2 cellular contexts compared by ENCODE assay signal in the genomic region with DNA sequence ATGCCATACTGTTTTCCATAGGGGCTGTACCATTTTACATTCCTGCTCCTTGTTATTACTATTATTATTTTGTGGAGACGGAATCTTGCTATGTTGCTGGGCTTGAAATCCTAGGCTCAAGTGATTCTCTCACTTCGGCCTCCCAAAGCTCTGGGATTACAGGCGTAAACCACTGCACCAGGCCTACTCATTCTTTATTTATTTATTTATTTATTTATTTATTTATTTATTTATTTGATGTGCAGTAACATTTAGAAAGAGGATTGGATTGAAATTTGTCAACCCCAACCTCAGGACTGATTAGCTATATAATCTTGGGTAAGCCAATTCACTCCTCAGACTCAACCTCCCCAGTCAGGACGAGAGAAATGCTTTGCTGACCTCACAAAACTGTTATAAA.
TF ChIP-seq lines count a peak whose summit lies in the region.

No MANE protein-coding gene starts in this region.

TF ChIP-seq in HCT116, 20 proteins besides CTCF, POLR2A, EP300 and RAD21:
- TF ChIP-seq, protein P1, sequence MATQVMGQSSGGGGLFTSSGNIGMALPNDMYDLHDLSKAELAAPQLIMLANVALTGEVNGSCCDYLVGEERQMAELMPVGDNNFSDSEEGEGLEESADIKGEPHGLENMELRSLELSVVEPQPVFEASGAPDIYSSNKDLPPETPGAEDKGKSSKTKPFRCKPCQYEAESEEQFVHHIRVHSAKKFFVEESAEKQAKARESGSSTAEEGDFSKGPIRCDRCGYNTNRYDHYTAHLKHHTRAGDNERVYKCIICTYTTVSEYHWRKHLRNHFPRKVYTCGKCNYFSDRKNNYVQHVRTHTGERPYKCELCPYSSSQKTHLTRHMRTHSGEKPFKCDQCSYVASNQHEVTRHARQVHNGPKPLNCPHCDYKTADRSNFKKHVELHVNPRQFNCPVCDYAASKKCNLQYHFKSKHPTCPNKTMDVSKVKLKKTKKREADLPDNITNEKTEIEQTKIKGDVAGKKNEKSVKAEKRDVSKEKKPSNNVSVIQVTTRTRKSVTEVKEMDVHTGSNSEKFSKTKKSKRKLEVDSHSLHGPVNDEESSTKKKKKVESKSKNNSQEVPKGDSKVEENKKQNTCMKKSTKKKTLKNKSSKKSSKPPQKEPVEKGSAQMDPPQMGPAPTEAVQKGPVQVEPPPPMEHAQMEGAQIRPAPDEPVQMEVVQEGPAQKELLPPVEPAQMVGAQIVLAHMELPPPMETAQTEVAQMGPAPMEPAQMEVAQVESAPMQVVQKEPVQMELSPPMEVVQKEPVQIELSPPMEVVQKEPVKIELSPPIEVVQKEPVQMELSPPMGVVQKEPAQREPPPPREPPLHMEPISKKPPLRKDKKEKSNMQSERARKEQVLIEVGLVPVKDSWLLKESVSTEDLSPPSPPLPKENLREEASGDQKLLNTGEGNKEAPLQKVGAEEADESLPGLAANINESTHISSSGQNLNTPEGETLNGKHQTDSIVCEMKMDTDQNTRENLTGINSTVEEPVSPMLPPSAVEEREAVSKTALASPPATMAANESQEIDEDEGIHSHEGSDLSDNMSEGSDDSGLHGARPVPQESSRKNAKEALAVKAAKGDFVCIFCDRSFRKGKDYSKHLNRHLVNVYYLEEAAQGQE (IDR thresholded peaks at IDR 0.05; ENCODE audit: low read depth): no peak
- TF ChIP-seq EGR1 (IDR thresholded peaks at IDR 0.05; ENCODE audit: low read depth): no peak
- no peak for TF ChIP-seq ZNF274 (IDR thresholded peaks at IDR 0.05; ENCODE audit: low read depth, low read length)
- TF ChIP-seq ELF1 (IDR thresholded peaks at IDR 0.05; ENCODE audit: borderline replicate concordance, low read depth): no peak
- TF ChIP-seq, protein P2, sequence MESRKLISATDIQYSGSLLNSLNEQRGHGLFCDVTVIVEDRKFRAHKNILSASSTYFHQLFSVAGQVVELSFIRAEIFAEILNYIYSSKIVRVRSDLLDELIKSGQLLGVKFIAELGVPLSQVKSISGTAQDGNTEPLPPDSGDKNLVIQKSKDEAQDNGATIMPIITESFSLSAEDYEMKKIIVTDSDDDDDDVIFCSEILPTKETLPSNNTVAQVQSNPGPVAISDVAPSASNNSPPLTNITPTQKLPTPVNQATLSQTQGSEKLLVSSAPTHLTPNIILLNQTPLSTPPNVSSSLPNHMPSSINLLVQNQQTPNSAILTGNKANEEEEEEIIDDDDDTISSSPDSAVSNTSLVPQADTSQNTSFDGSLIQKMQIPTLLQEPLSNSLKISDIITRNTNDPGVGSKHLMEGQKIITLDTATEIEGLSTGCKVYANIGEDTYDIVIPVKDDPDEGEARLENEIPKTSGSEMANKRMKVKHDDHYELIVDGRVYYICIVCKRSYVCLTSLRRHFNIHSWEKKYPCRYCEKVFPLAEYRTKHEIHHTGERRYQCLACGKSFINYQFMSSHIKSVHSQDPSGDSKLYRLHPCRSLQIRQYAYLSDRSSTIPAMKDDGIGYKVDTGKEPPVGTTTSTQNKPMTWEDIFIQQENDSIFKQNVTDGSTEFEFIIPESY (IDR thresholded peaks at IDR 0.05; ENCODE audit: extremely low read depth, insufficient replicate concordance, low read length): no peak
- TF ChIP-seq CEBPB (IDR thresholded peaks at IDR 0.05; ENCODE audit: low read depth): no peak
- TF ChIP-seq FOSL1 (IDR thresholded peaks at IDR 0.05; ENCODE audit: low read depth): no peak
TF ChIP-seq in HCT116: peak in this region for 0.

TF ChIP-seq in HEK293, 187 proteins besides CTCF, POLR2A, EP300 and RAD21 (continued from another document and continues in another):
- TF ChIP-seq, protein P3, sequence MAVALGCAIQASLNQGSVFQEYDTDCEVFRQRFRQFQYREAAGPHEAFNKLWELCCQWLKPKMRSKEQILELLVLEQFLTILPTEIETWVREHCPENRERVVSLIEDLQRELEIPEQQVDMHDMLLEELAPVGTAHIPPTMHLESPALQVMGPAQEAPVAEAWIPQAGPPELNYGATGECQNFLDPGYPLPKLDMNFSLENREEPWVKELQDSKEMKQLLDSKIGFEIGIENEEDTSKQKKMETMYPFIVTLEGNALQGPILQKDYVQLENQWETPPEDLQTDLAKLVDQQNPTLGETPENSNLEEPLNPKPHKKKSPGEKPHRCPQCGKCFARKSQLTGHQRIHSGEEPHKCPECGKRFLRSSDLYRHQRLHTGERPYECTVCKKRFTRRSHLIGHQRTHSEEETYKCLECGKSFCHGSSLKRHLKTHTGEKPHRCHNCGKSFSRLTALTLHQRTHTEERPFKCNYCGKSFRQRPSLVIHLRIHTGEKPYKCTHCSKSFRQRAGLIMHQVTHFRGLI (tag by site-specific recombination; IDR thresholded peaks at IDR 0.05): no peak
- TF ChIP-seq, protein P4, sequence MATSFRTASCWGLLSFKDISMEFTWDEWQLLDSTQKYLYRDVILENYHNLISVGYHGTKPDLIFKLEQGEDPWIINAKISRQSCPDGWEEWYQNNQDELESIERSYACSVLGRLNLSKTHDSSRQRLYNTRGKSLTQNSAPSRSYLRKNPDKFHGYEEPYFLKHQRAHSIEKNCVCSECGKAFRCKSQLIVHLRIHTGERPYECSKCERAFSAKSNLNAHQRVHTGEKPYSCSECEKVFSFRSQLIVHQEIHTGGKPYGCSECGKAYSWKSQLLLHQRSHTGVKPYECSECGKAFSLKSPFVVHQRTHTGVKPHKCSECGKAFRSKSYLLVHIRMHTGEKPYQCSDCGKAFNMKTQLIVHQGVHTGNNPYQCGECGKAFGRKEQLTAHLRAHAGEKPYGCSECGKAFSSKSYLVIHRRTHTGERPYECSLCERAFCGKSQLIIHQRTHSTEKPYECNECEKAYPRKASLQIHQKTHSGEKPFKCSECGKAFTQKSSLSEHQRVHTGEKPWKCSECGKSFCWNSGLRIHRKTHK (tag by site-specific recombination; IDR thresholded peaks at IDR 0.05): no peak
- TF ChIP-seq ZNF394 (tag by site-specific recombination; IDR thresholded peaks at IDR 0.05; ENCODE audit: borderline replicate concordance): peak; percentile 94
- TF ChIP-seq, protein P5, sequence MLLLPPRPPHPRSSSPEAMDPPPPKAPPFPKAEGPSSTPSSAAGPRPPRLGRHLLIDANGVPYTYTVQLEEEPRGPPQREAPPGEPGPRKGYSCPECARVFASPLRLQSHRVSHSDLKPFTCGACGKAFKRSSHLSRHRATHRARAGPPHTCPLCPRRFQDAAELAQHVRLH (tag by site-specific recombination; IDR thresholded peaks at IDR 0.05): peak; percentile 63; the same call in 1 of the 2 replicates
- TF ChIP-seq, protein P6, sequence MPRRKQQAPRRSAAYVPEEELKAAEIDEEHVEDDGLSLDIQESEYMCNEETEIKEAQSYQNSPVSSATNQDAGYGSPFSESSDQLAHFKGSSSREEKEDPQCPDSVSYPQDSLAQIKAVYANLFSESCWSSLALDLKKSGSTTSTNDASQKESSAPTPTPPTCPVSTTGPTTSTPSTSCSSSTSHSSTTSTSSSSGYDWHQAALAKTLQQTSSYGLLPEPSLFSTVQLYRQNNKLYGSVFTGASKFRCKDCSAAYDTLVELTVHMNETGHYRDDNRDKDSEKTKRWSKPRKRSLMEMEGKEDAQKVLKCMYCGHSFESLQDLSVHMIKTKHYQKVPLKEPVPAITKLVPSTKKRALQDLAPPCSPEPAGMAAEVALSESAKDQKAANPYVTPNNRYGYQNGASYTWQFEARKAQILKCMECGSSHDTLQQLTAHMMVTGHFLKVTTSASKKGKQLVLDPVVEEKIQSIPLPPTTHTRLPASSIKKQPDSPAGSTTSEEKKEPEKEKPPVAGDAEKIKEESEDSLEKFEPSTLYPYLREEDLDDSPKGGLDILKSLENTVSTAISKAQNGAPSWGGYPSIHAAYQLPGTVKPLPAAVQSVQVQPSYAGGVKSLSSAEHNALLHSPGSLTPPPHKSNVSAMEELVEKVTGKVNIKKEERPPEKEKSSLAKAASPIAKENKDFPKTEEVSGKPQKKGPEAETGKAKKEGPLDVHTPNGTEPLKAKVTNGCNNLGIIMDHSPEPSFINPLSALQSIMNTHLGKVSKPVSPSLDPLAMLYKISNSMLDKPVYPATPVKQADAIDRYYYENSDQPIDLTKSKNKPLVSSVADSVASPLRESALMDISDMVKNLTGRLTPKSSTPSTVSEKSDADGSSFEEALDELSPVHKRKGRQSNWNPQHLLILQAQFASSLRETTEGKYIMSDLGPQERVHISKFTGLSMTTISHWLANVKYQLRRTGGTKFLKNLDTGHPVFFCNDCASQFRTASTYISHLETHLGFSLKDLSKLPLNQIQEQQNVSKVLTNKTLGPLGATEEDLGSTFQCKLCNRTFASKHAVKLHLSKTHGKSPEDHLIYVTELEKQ (tag by site-specific recombination; IDR thresholded peaks at IDR 0.05; ENCODE audit: borderline replicate concordance): no peak; the same call in 1 of the 2 replicates
- TF ChIP-seq ZNF426 (tag by site-specific recombination; IDR thresholded peaks at IDR 0.05): peak; percentile 91
- TF ChIP-seq ZNF354C (tag by site-specific recombination; IDR thresholded peaks at IDR 0.05; ENCODE audit: borderline replicate concordance, low read depth): peak; percentile 89; the same call in 1 of the 2 replicates
- no peak for TF ChIP-seq ZNF701 (tag by site-specific recombination; IDR thresholded peaks at IDR 0.05)
- TF ChIP-seq ZNF530 (tag by site-specific recombination; IDR thresholded peaks at IDR 0.05; ENCODE audit: low read depth): peak; percentile 85; the same call in 1 of the 2 replicates
- TF ChIP-seq ZNF335 (tag by site-specific recombination; conservative IDR thresholded peaks at IDR 0.05): no peak
- TF ChIP-seq ZNF596 (tag by site-specific recombination; IDR thresholded peaks at IDR 0.05): no peak
- TF ChIP-seq ZNF133 (tag by site-specific recombination; IDR thresholded peaks at IDR 0.05): no peak
- peak; percentile 58; the same call in 1 of the 2 replicates for TF ChIP-seq OVOL3 (tag by site-specific recombination; IDR thresholded peaks at IDR 0.05)
- TF ChIP-seq ZNF654 (tag by site-specific recombination; IDR thresholded peaks at IDR 0.05; ENCODE audit: low read depth): peak; percentile 37
- 0 out of 2 replicates have a peak, but pooled peaks have one; percentile 16 for TF ChIP-seq ZNF138 (tag by site-specific recombination; IDR thresholded peaks at IDR 0.05; ENCODE audit: borderline replicate concordance)
- TF ChIP-seq ZNF157 (tag by site-specific recombination; IDR thresholded peaks at IDR 0.05): no peak; the same call in 1 of the 2 replicates
- TF ChIP-seq ZNF24 (tag by site-specific recombination; IDR thresholded peaks at IDR 0.05): no peak
- no peak for TF ChIP-seq HOXC10 (CRISPR knock-in tag; IDR thresholded peaks at IDR 0.05)
- no peak for TF ChIP-seq ZFP37 (tag by site-specific recombination; IDR thresholded peaks at IDR 0.05)
- TF ChIP-seq, protein P7, sequence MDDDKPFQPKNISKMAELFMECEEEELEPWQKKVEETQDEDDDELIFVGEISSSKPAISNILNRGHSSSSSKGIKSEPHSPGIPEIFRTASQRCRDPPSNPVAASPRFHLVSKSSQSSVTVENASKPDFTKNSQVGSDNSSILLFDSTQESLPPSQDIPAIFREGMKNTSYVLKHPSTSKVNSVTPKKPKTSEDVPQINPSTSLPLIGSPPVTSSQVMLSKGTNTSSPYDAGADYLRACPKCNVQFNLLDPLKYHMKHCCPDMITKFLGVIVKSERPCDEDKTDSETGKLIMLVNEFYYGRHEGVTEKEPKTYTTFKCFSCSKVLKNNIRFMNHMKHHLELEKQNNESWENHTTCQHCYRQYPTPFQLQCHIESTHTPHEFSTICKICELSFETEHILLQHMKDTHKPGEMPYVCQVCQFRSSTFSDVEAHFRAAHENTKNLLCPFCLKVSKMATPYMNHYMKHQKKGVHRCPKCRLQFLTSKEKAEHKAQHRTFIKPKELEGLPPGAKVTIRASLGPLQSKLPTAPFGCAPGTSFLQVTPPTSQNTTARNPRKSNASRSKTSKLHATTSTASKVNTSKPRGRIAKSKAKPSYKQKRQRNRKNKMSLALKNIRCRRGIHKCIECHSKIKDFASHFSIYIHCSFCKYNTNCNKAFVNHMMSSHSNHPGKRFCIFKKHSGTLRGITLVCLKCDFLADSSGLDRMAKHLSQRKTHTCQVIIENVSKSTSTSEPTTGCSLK (tag by site-specific recombination; IDR thresholded peaks at IDR 0.05): no peak
- no peak for TF ChIP-seq ZNF114 (tag by site-specific recombination; IDR thresholded peaks at IDR 0.05)
- 0 out of 2 replicates have a peak, but pooled peaks have one; percentile 49 for TF ChIP-seq ZNF292 (tag by site-specific recombination; IDR thresholded peaks at IDR 0.05; ENCODE audit: borderline replicate concordance, low read depth)
- TF ChIP-seq, protein P8, sequence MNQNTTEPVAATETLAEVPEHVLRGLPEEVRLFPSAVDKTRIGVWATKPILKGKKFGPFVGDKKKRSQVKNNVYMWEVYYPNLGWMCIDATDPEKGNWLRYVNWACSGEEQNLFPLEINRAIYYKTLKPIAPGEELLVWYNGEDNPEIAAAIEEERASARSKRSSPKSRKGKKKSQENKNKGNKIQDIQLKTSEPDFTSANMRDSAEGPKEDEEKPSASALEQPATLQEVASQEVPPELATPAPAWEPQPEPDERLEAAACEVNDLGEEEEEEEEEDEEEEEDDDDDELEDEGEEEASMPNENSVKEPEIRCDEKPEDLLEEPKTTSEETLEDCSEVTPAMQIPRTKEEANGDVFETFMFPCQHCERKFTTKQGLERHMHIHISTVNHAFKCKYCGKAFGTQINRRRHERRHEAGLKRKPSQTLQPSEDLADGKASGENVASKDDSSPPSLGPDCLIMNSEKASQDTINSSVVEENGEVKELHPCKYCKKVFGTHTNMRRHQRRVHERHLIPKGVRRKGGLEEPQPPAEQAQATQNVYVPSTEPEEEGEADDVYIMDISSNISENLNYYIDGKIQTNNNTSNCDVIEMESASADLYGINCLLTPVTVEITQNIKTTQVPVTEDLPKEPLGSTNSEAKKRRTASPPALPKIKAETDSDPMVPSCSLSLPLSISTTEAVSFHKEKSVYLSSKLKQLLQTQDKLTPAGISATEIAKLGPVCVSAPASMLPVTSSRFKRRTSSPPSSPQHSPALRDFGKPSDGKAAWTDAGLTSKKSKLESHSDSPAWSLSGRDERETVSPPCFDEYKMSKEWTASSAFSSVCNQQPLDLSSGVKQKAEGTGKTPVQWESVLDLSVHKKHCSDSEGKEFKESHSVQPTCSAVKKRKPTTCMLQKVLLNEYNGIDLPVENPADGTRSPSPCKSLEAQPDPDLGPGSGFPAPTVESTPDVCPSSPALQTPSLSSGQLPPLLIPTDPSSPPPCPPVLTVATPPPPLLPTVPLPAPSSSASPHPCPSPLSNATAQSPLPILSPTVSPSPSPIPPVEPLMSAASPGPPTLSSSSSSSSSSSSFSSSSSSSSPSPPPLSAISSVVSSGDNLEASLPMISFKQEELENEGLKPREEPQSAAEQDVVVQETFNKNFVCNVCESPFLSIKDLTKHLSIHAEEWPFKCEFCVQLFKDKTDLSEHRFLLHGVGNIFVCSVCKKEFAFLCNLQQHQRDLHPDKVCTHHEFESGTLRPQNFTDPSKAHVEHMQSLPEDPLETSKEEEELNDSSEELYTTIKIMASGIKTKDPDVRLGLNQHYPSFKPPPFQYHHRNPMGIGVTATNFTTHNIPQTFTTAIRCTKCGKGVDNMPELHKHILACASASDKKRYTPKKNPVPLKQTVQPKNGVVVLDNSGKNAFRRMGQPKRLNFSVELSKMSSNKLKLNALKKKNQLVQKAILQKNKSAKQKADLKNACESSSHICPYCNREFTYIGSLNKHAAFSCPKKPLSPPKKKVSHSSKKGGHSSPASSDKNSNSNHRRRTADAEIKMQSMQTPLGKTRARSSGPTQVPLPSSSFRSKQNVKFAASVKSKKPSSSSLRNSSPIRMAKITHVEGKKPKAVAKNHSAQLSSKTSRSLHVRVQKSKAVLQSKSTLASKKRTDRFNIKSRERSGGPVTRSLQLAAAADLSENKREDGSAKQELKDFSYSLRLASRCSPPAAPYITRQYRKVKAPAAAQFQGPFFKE (tag by site-specific recombination; IDR thresholded peaks at IDR 0.05; ENCODE audit: borderline replicate concordance): no peak
- no peak for TF ChIP-seq TCF7L2 (IDR thresholded peaks at IDR 0.05; ENCODE audit: borderline replicate concordance, low read depth, low read length)
- no peak for TF ChIP-seq SP7 (tag by site-specific recombination; IDR thresholded peaks at IDR 0.05)
- TF ChIP-seq ZNF830 (tag by site-specific recombination; IDR thresholded peaks at IDR 0.05; ENCODE audit: low read depth): no peak
- TF ChIP-seq ZNF660 (tag by site-specific recombination; IDR thresholded peaks at IDR 0.05): no peak
- TF ChIP-seq GFI1B (tag by site-specific recombination; IDR thresholded peaks at IDR 0.05): 0 out of 2 replicates have a peak, but pooled peaks have one; percentile 29
- peak; percentile 93 for TF ChIP-seq ZNF266 (tag by site-specific recombination; IDR thresholded peaks at IDR 0.05; ENCODE audit: low read depth)
